1 cellular context compared by ENCODE assay signal in the genomic region with DNA sequence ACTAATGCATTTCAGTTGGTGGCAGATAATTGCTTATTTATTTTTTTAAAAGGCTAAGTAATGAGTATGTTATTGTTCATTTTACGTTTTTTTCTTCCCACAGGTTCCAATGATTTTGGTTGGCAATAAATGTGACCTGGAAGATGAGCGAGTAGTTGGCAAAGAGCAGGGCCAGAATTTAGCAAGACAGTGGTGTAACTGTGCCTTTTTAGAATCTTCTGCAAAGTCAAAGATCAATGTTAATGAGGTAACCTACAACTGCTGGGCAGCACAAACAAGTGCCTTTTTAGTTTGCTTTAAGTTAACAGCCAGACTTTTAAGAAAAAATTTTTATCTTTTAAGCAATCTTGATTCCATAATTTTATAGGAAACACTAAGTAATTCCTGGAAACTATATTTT.
TF ChIP-seq lines count a peak whose summit lies in the region.

No MANE protein-coding gene starts in this region.

TF ChIP-seq in HCT116, 20 proteins besides CTCF, POLR2A, EP300 and RAD21:
- TF ChIP-seq TCF7L2 (IDR thresholded peaks at IDR 0.05; ENCODE audit: borderline replicate concordance, extremely low read depth, insufficient read depth, insufficient read length) (no peak), EZH2phosphoT487 (IDR thresholded peaks at IDR 0.05; ENCODE audit: borderline replicate concordance) (no peak), SP1 (IDR thresholded peaks at IDR 0.05; ENCODE audit: low read depth) (no peak), JUND (IDR thresholded peaks at IDR 0.05) (no peak)
